ENCODE assay signal across 1 cellular context in genomic region chr3:171797265-171797679, GRCh38.
TF ChIP-seq lines count a peak whose summit lies in the region.

No MANE protein-coding gene starts in this region.

TF ChIP-seq in GM12878, 131 proteins besides CTCF, POLR2A, EP300 and RAD21 (continued from another document):
- TF ChIP-seq PAX8 (IDR thresholded peaks at IDR 0.05) (no peak), IRF4 (IDR thresholded peaks at IDR 0.05; ENCODE audit: low read depth, low read length) (no peak), BACH1 (IDR thresholded peaks at IDR 0.05; ENCODE audit: borderline replicate concordance) (peak; percentile 36; the same call in 1 of the 2 replicates), ZNF24 (IDR thresholded peaks at IDR 0.05) (peak; percentile 56; the same call in 1 of the 2 replicates), MTA2 (IDR thresholded peaks at IDR 0.05; ENCODE audit: low read depth) (peak; percentile 42; the same call in 1 of the 2 replicates), GATAD2B (conservative IDR thresholded peaks at IDR 0.05; ENCODE audit: low read depth) (peak; percentile 100), SUZ12 (IDR thresholded peaks at IDR 0.05; ENCODE audit: unreplicated experiment) (no peak), SRF (IDR thresholded peaks at IDR 0.05; ENCODE audit: low read depth in 2 of 2, low read length in 2 of 2) (no peak), SUPT20H (IDR thresholded peaks at IDR 0.05; ENCODE audit: borderline replicate concordance, control insufficient read depth, low read depth, low read length) (no peak)
- TF ChIP-seq, protein P1, sequence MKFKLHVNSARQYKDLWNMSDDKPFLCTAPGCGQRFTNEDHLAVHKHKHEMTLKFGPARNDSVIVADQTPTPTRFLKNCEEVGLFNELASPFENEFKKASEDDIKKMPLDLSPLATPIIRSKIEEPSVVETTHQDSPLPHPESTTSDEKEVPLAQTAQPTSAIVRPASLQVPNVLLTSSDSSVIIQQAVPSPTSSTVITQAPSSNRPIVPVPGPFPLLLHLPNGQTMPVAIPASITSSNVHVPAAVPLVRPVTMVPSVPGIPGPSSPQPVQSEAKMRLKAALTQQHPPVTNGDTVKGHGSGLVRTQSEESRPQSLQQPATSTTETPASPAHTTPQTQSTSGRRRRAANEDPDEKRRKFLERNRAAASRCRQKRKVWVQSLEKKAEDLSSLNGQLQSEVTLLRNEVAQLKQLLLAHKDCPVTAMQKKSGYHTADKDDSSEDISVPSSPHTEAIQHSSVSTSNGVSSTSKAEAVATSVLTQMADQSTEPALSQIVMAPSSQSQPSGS (IDR thresholded peaks at IDR 0.05; ENCODE audit: low read length) = peak; percentile 64; the same call in 1 of the 2 replicates
